In genomic region chr15:56056626-56057025, GRCh38 we compare ENCODE assay signal across 31 cellular contexts.
"Had no signal": no experiment of that assay in that cellular context is flagged by ENCODE, and none has a peak within 500 bp of the region (broad histone marks: within the 10 kb centered on the region; RNA-seq: fewer than 3 reads in every experiment).

No MANE protein-coding gene starts in this region.

- H3K36me3 ChIP-seq: ascending aorta, breast epithelium, cardiac muscle cell, esophagus muscularis mucosa, gastroesophageal sphincter, heart right ventricle had no signal

- ATAC-seq: activated naive CD4-positive, alpha-beta T cell treated with anti-CD3 and anti-CD28 coated beads, Interleukin-2, amount 50 U/mL, for 72 hours; activated T-cell treated with anti-CD3 and anti-CD28 coated beads, Interleukin-2, amount 50 U/mL, for 72 hours; effector memory CD8-positive, alpha-beta T cell; gastroesophageal sphincter; heart right ventricle; WTC11 had no signal

- H3K27me3 ChIP-seq: ascending aorta, breast epithelium, cardiac muscle cell, esophagus muscularis mucosa, gastroesophageal sphincter, heart right ventricle had no signal

- H3K27ac ChIP-seq: ascending aorta, breast epithelium, cardiac muscle cell, esophagus muscularis mucosa, gastroesophageal sphincter, heart right ventricle, VCaP had no signal

- DNase-seq: activated CD4-positive, alpha-beta memory T cell treated with anti-CD3 and anti-CD28 coated beads, Interleukin-2, amount 10 ng/mL, durations not matched to agents 7 days and 5 days; activated CD4-positive, alpha-beta T cell treated with anti-CD3 and anti-CD28 coated beads for 1 hour; activated CD4-positive, alpha-beta T cell treated with anti-CD3 and anti-CD28 coated beads for 4 hours; activated CD4-positive, alpha-beta T cell treated with anti-CD3 and anti-CD28 coated beads, Interleukin-2, amount 10 ng/mL, durations not matched to agents 7 days and 5 days; activated CD4-positive, alpha-beta T cell treated with anti-CD3 and anti-CD28 coated beads, Interleukin-2, amount 50 U/mL, for 4 hours; activated CD8-positive, alpha-beta memory T cell treated with anti-CD3 and anti-CD28 coated beads, Interleukin-2, amount 50 U/mL, for 48 hours; activated gamma-delta T cell; activated naive CD4-positive, alpha-beta T cell; activated naive CD4-positive, alpha-beta T cell treated with anti-CD3 and anti-CD28 coated beads, Interleukin-2, amount 10 ng/mL, durations not matched to agents 7 days and 5 days; activated naive CD8-positive, alpha-beta T cell treated with anti-CD3 and anti-CD28 coated beads, Interleukin-2, amount 10 ng/mL, durations not matched to agents 7 days and 5 days; activated T-cell treated with anti-CD3 and anti-CD28 coated beads for 4 hours; activated T-cell treated with anti-CD3 and anti-CD28 coated beads, Interleukin-2, amount 50 U/mL, for 24 hours; activated T-cell treated with anti-CD3 and anti-CD28 coated beads, Interleukin-2, amount 50 U/mL, for 72 hours; cortex of kidney; dermis blood vessel endothelial cell; effector CD4-positive, alpha-beta T cell; effector memory CD8-positive, alpha-beta T cell; erythroblast; foreskin melanocyte; heart right ventricle; T-helper 2 cell had no signal

- FAIRE-seq: colon, TTC549 had no signal

- H3K4me3 ChIP-seq: ascending aorta, breast epithelium, cardiac muscle cell, esophagus muscularis mucosa, gastroesophageal sphincter, heart right ventricle had no signal

- H3K9me3 ChIP-seq: ascending aorta, breast epithelium, esophagus muscularis mucosa had no signal

- H3K4me1 ChIP-seq: ascending aorta, breast epithelium, gastroesophageal sphincter had no signal
